In genomic region chrX:8783100-8784098, GRCh38 we compare ENCODE assay signal across 9 cellular contexts. TPM values are rescaled to one million over a fixed set of nuclear protein-coding genes. Genes with fewer than 3 reads are reported as not detected.
DNase-seq lines count a peak whose midpoint lies in the region; ATAC-seq and TF ChIP-seq lines count a peak whose summit lies in the region.
"Had no signal": no experiment of that assay in that cellular context is flagged by ENCODE, and none has a peak within 500 bp of the region (broad histone marks: within the 10 kb centered on the region; RNA-seq: fewer than 3 reads in every experiment).

No MANE protein-coding gene starts in this region.

- no peak overlapping the region for H3K56ac ChIP-seq in H9 (ENCODE audit: insufficient read length, low read depth, low read length)

- H3K18ac ChIP-seq in H9 (ENCODE audit: insufficient read length, low read depth, low read length), result no peak overlapping the region

- no peak overlapping the region for H3K27ac ChIP-seq in CD8-positive, alpha-beta T cell (ENCODE audit: low read depth, low read length)
- no peak overlapping the region for H3K27ac ChIP-seq in H9 (ENCODE audit: insufficient read length, low read depth, low read length)
- H3K27ac ChIP-seq: dorsolateral prefrontal cortex had no signal

- H3K4ac ChIP-seq in H9 (ENCODE audit: low read depth, low read length), result no peak overlapping the region

- no peak overlapping the region for H2BK120ac ChIP-seq in H9 (ENCODE audit: low read depth, low read length, poor library complexity, severe bottlenecking)

- no peaks in the 10 kb centered on the region for H3K79me2 ChIP-seq in H9 (ENCODE audit: insufficient read depth, low read length)

- no peaks in the 10 kb centered on the region for H3K27me3 Mint-ChIP-seq in CD8-positive, alpha-beta T cell (ENCODE audit: low read depth)
- H3K27me3 Mint-ChIP-seq in H9 (ENCODE audit: low read depth) (peaks cover 2% of the 10 kb centered on the region), activated B cell treated with CpG ODN at 0.5 μM for 24 hours (no peaks in the 10 kb centered on the region)

- no peaks in the 10 kb centered on the region for H3K23me2 ChIP-seq in H9 (ENCODE audit: insufficient read length, low read depth, low read length, poor library complexity, severe bottlenecking)

- no peak overlapping the region for H4K8ac ChIP-seq in H9 (replicated peaks; ENCODE audit: insufficient read length, low read depth, low read length)

- no peak overlapping the region for H2BK5ac ChIP-seq in H9 (ENCODE audit: insufficient read length, low read length)

- no peaks in the 10 kb centered on the region for H3K36me3 Mint-ChIP-seq in CD8-positive, alpha-beta T cell
- H3K36me3 Mint-ChIP-seq in H9 (ENCODE audit: insufficient read depth in 1 of 3, low read depth in 3 of 3) (no peaks in the 10 kb centered on the region; a peak in 1 of 7 replicates), activated B cell treated with CpG ODN at 0.5 μM for 24 hours (ENCODE audit: low read depth) (no peaks in the 10 kb centered on the region)

- intact Hi-C loops in CD8-positive, alpha-beta T cell (cut with DNase I, micrococcal nuclease), result loop anchor here in 1 of 2 experiments (5.0 kb wide), 1 partner anchor 514 kb away; no protein-coding TSS in a partner anchor
- intact Hi-C loops in activated B cell treated with CpG ODN at 0.5 μM for 24 hours (cut with micrococcal nuclease), result loop anchor here (1.0 kb wide), 1 partner anchor 926 kb away; no protein-coding TSS in a partner anchor
- intact Hi-C loops in posterior vena cava (cut with DNase I), result loop anchor here in 1 of 2 donors (1.0 to 5.0 kb wide), 2 partner anchors 19 to 1896 kb away; no protein-coding TSS in a partner anchor

- no peaks in the 10 kb centered on the region for H3K36me3 ChIP-seq in CD8-positive, alpha-beta T cell (ENCODE audit: insufficient read depth, low read length)

- H4K5ac ChIP-seq in H9 (ENCODE audit: insufficient read length, low read depth, low read length), result no peak overlapping the region

- no peak overlapping the region for H3K4me2 ChIP-seq in H9 (ENCODE audit: insufficient read depth, insufficient read length, low read length)

- no CpG with 5 or more reads among the region's 51 CpGs for WGBS in H9 (ENCODE audit: extremely low coverage, insufficient read length, low lambda C conversion rate)

- H3K4me1 Mint-ChIP-seq in CD8-positive, alpha-beta T cell (ENCODE audit: low read depth), result peaks cover 6% of the 10 kb centered on the region
- H3K4me1 Mint-ChIP-seq in H9, result peaks cover 5 to 6% of the 10 kb centered on the region in 2 experiments; a peak in 3 of 4 replicates
- H3K4me1 Mint-ChIP-seq in activated B cell treated with CpG ODN at 0.5 μM for 24 hours, result no peaks in the 10 kb centered on the region

- ATAC-seq in CD8-positive, alpha-beta T cell, result peak; percentile 67
- peak; percentile 65 for ATAC-seq in activated B cell treated with CpG ODN at 0.5 μM for 24 hours (ENCODE audit: low read depth)

- H4K20me1 ChIP-seq in H9 (ENCODE audit: control insufficient read depth, insufficient read depth, insufficient read length), result no peaks in the 10 kb centered on the region

- no peak overlapping the region for H2AK5ac ChIP-seq in H9 (ENCODE audit: insufficient read length, low read length)

- H3K14ac ChIP-seq in H9 (ENCODE audit: insufficient read depth, low read length), result no peak overlapping the region; the same call in 1 of the 2 replicates

- no peak overlapping the region; the same call in 1 of the 2 replicates for H2BK15ac ChIP-seq in H9 (ENCODE audit: low read depth, low read length)

- no peak overlapping the region for H3K23ac ChIP-seq in H9 (ENCODE audit: insufficient read length, low read depth, low read length)

- no peaks in the 10 kb centered on the region for H3K4me1 ChIP-seq in CD8-positive, alpha-beta T cell (ENCODE audit: insufficient read depth, low read length)
- H3K4me1 ChIP-seq in H9 (ENCODE audit: insufficient read depth, low read length), result no peaks in the 10 kb centered on the region; the same call in 1 of the 2 replicates

- H3K9me3 ChIP-seq in CD8-positive, alpha-beta T cell (ENCODE audit: low read length), result no peaks in the 10 kb centered on the region
- H3K9me3 ChIP-seq in H9 (ENCODE audit: control insufficient read depth, low read depth, low read length), result no peaks in the 10 kb centered on the region

- TF ChIP-seq CTCF in CD8-positive, alpha-beta T cell (IDR thresholded peaks at IDR 0.05), result peak; percentile 35
- TF ChIP-seq CTCF in H9 (conservative IDR thresholded peaks at IDR 0.05), result peak; percentile 69
- TF ChIP-seq CTCF in activated B cell treated with CpG ODN at 0.5 μM for 24 hours (IDR thresholded peaks at IDR 0.05), result no peak

- no peak overlapping the region for H2BK20ac ChIP-seq in H9 (ENCODE audit: low read depth, low read length, poor library complexity, severe bottlenecking)

- H2AFZ ChIP-seq in H9 (ENCODE audit: low read length), result no peak overlapping the region

- H3T11ph ChIP-seq in H9 (ENCODE audit: low read length), result no peak overlapping the region

- no peaks in the 10 kb centered on the region for H3K79me1 ChIP-seq in H9 (ENCODE audit: insufficient read depth, low read depth, low read length, poor library complexity, severe bottlenecking)

- no peaks in the 10 kb centered on the region for H3K9me3 Mint-ChIP-seq in CD8-positive, alpha-beta T cell
- H3K9me3 Mint-ChIP-seq in H9 (peaks cover 0 to 21% of the 10 kb centered on the region in 2 experiments; a peak in 2 of 5 replicates), activated B cell treated with CpG ODN at 0.5 μM for 24 hours (no peaks in the 10 kb centered on the region)

- H3K27ac Mint-ChIP-seq in CD8-positive, alpha-beta T cell, result no peak overlapping the region
- H3K27ac Mint-ChIP-seq in H9 (no peak overlapping the region), activated B cell treated with CpG ODN at 0.5 μM for 24 hours (no peak overlapping the region)

- H3K4me3 Mint-ChIP-seq in CD8-positive, alpha-beta T cell, result peak overlapping the region; percentile 35
- no peak overlapping the region for H3K4me3 Mint-ChIP-seq in H9
- H3K4me3 Mint-ChIP-seq in activated B cell treated with CpG ODN at 0.5 μM for 24 hours, result no peak overlapping the region

- H3K9ac ChIP-seq in H9 (ENCODE audit: extremely low read depth, insufficient read length, low read length), result no peak overlapping the region

- no peaks in the 10 kb centered on the region for H3K27me3 ChIP-seq in CD8-positive, alpha-beta T cell (ENCODE audit: insufficient read depth, low read length)
- no peaks in the 10 kb centered on the region for H3K27me3 ChIP-seq in H9 (ENCODE audit: insufficient read depth, low read length)

- DNase-seq in CD8-positive, alpha-beta T cell, result peak in 5 of 7 experiments; percentile 1 to 52 (median 33)
- DNase-seq in H9 (peak; percentile 72), activated B cell treated with CpG ODN at 0.5 μM for 24 hours (no peak), renal cortical epithelial cell (ENCODE audit: low read depth) (peak; percentile 5), amniotic stem cell (lab: John Stamatoyannopoulos, UW) (no peak), posterior vena cava (ENCODE audit: low spot score) (no peak), pons (ENCODE audit: low spot score) (no peak)
- peak; percentile 5 for DNase-seq in effector CD8-positive, alpha-beta T cell (lab: John Stamatoyannopoulos, UW)

- no peak overlapping the region for H2BK12ac ChIP-seq in H9 (ENCODE audit: insufficient read length, low read depth, low read length)

- H3K4me3 ChIP-seq in CD8-positive, alpha-beta T cell (ENCODE audit: low read depth, low read length), result no peak overlapping the region
- H3K4me3 ChIP-seq: dorsolateral prefrontal cortex had no signal

- no peak overlapping the region for H4K91ac ChIP-seq in H9 (ENCODE audit: insufficient read length, low read depth, low read length)

- CTCF ChIA-PET in CD8-positive, alpha-beta T cell (lab: Charles Lee), result no interaction called here
- CTCF ChIA-PET in activated B cell treated with CpG ODN at 0.5 μM for 24 hours (lab: Charles Lee), result no interaction called here

- POLR2A ChIA-PET in CD8-positive, alpha-beta T cell (lab: Charles Lee), result no interaction called here
- POLR2A ChIA-PET in activated B cell treated with CpG ODN at 0.5 μM for 24 hours (lab: Charles Lee), result no interaction called here

RNA-seq across cellular contexts. Expression of gene FAM9A, which starts 17.8 kb away (rescaled TPM):
- total RNA-seq in CD8-positive, alpha-beta T cell, result not detected
- not detected in 2 replicates for total RNA-seq in H9 (2021)
- not detected in 2 replicates for total RNA-seq in activated B cell treated with CpG ODN at 0.5 μM for 24 hours
- total RNA-seq in renal cortical epithelial cell, result not detected in 2 replicates
- total RNA-seq in posterior vena cava, result not detected
- total RNA-seq: dorsolateral prefrontal cortex had no signal

RNA-seq across cellular contexts. Expression of gene ANOS1, which starts 51.5 kb away (rescaled TPM):
- not detected for total RNA-seq in CD8-positive, alpha-beta T cell
- 51.0 and 54.9 TPM in 2 replicates for total RNA-seq in H9 (2021)
- total RNA-seq in activated B cell treated with CpG ODN at 0.5 μM for 24 hours, result 0.04 TPM in 1 of 2 replicates, not detected in the other
- total RNA-seq in renal cortical epithelial cell, result 1.9 TPM in 2 replicates
- total RNA-seq in posterior vena cava, result 1 to 10 TPM in 1 of 2 donors, under 1 TPM in 1; 0.95 to 3.1 TPM

Comparison
In these comparisons a context has a peak if more than half of its experiments do, and no peak if none do; other contexts are left out.
1. DNase-seq: peak in CD8-positive, alpha-beta T cell (5 of 7), H9 (single experiment), effector CD8-positive, alpha-beta T cell (single experiment) and renal cortical epithelial cell (single experiment); none in activated B cell treated with CpG ODN at 0.5 μM for 24 hours (single experiment), amniotic stem cell (single experiment), posterior vena cava (single experiment) and pons (single experiment).
2. RNA of gene ANOS1, which starts 51.5 kb away (total RNA-seq): 51.0 to 54.9 TPM in H9; 0.95 to 3.1 TPM in posterior vena cava, 1.9 TPM in renal cortical epithelial cell, 0.04 TPM in activated B cell treated with CpG ODN at 0.5 μM for 24 hours and not detected in CD8-positive, alpha-beta T cell; every median in the first group is over 10 times any median in the second.